In genomic region chr15:43133429-43134156, GRCh38 we compare ENCODE assay signal across 8 cellular contexts. TPM values are rescaled to one million over a fixed set of nuclear protein-coding genes. Genes with fewer than 3 reads are reported as not detected.
DNase-seq lines count a peak whose midpoint lies in the region; ATAC-seq and TF ChIP-seq lines count a peak whose summit lies in the region.

Gene TMEM62 (plus strand): TSS chr15:43133586. CDS start chr15:43133803, 217 bp downstream.

- H3K27ac ChIP-seq in HUES48 (ENCODE audit: low read depth, low read length) (peak within 1 kb of the TSS; percentile 12), RWPE1 (peak within 1 kb of the TSS; percentile 50)

- peak within 1 kb of the TSS; percentile 87 to 96 (median 92) for H3K27ac Mint-ChIP-seq in naive thymus-derived CD8-positive, alpha-beta T cell
- H3K27ac Mint-ChIP-seq in stimulated activated naive CD8-positive, alpha-beta T cell treated with anti-CD3 and anti-CD28 coated beads, Interleukin-15, amount 100 ng/mL, for 72 hours = peak within 1 kb of the TSS; percentile 93 to 97

- POLR2A ChIA-PET in RWPE1 (lab: Yijun Ruan, JAX; ENCODE audit: low non-redundant PET) = no interaction called here
- POLR2A ChIA-PET in naive thymus-derived CD8-positive, alpha-beta T cell (lab: Charles Lee) = interaction anchor here (0.6 to 2.8 kb wide), 4 partner anchors 22 to 670 kb away, joined by 3 to 13 read pairs (median 7); partner anchors contain the start of genes CCNDBP1 and UBR1

- H3K4me3 Mint-ChIP-seq in naive thymus-derived CD8-positive, alpha-beta T cell = peak within 1 kb of the TSS; percentile 87 to 98 (median 92)
- peak within 1 kb of the TSS; percentile 85 to 95 for H3K4me3 Mint-ChIP-seq in stimulated activated naive CD8-positive, alpha-beta T cell treated with anti-CD3 and anti-CD28 coated beads, Interleukin-15, amount 100 ng/mL, for 72 hours

- 0 out of 2 replicates have a peak, but pooled peaks have one; percentile 8 for TF ChIP-seq CTCF in RWPE1 (conservative IDR thresholded peaks at IDR 0.05; ENCODE audit: low read depth)

- CTCF ChIA-PET in RWPE1 (lab: Yijun Ruan, JAX) = no interaction called here

- H3K9me3 Mint-ChIP-seq in naive thymus-derived CD8-positive, alpha-beta T cell = peaks cover 0 to 7% (median 3%) of the 10 kb centered on the region in 9 donors
- H3K9me3 Mint-ChIP-seq in stimulated activated naive CD8-positive, alpha-beta T cell treated with anti-CD3 and anti-CD28 coated beads, Interleukin-15, amount 100 ng/mL, for 72 hours = peaks cover 0 to 7% of the 10 kb centered on the region in 2 donors

- H3K36me3 Mint-ChIP-seq in naive thymus-derived CD8-positive, alpha-beta T cell = peaks cover 0 to 21% (median 17%) of the 10 kb centered on the region in 3 donors

- H3K4me1 Mint-ChIP-seq in naive thymus-derived CD8-positive, alpha-beta T cell = peaks cover 9 to 27% (median 22%) of the 10 kb centered on the region in 4 donors
- H3K4me1 Mint-ChIP-seq in stimulated activated naive CD8-positive, alpha-beta T cell treated with anti-CD3 and anti-CD28 coated beads, Interleukin-15, amount 100 ng/mL, for 72 hours = peaks cover 25% of the 10 kb centered on the region

- peak; percentile 86 for DNase-seq in DMS53 treated with DMSO at 0.1 percent for 48 hours (lab: John Stamatoyannopoulos, UW; ENCODE audit: unreplicated experiment)
- DNase-seq in RWPE1 (ENCODE audit: low spot score) = peak; percentile 74
- DNase-seq in activated T-helper 9 cell treated with anti-CD3 and anti-CD28 coated beads, Interleukin-2, amount 50 U/mL, for 16 hours (ENCODE audit: low read depth) = peak; percentile 37
- peak; percentile 46 for DNase-seq in fibroblast of peridontal ligament (ENCODE audit: extremely low read depth)
- peak; percentile 27 to 76 (median 54) for DNase-seq in naive thymus-derived CD8-positive, alpha-beta T cell
- DNase-seq in stimulated activated naive CD8-positive, alpha-beta T cell treated with anti-CD3 and anti-CD28 coated beads, Interleukin-15, amount 100 ng/mL, for 72 hours = peak; percentile 60 to 74

- peaks cover 36% of the 10 kb centered on the region for H3K27me3 ChIP-seq in HUES48 (ENCODE audit: control insufficient read depth, insufficient read depth, low read length)

- H3K9me3 ChIP-seq in HUES48 (ENCODE audit: control insufficient read depth, insufficient read depth, low read length) = no peaks in the 10 kb centered on the region

- H3K36me3 ChIP-seq in HUES48 (ENCODE audit: control insufficient read depth, insufficient read depth, low read length) = peaks cover 6% of the 10 kb centered on the region; the same call in 1 of the 2 replicates

- peak; percentile 86 for ATAC-seq in GM21390 (IDR thresholded peaks at IDR 0.05; ENCODE audit: unreplicated experiment)
- ATAC-seq in naive thymus-derived CD8-positive, alpha-beta T cell = peak; percentile 83 to 87
- ATAC-seq in stimulated activated naive CD8-positive, alpha-beta T cell treated with anti-CD3 and anti-CD28 coated beads, Interleukin-15, amount 100 ng/mL, for 72 hours = peak; percentile 89

- 0 out of 2 replicates have a peak, but pooled peaks cover 3% of the 10 kb centered on the region for H3K4me1 ChIP-seq in HUES48 (ENCODE audit: control insufficient read depth, insufficient read depth, low read length)

- peaks cover 0 to 6% (median 0%) of the 10 kb centered on the region in 5 donors for H3K27me3 Mint-ChIP-seq in naive thymus-derived CD8-positive, alpha-beta T cell
- peaks cover 7% of the 10 kb centered on the region for H3K27me3 Mint-ChIP-seq in stimulated activated naive CD8-positive, alpha-beta T cell treated with anti-CD3 and anti-CD28 coated beads, Interleukin-15, amount 100 ng/mL, for 72 hours

- H3K9ac ChIP-seq in HUES48 (ENCODE audit: low read depth, low read length) = peak within 1 kb of the TSS; percentile 72

- peak within 1 kb of the TSS; percentile 79 for H3K4me3 ChIP-seq in HUES48 (ENCODE audit: low read depth, low read length)

RNA-seq across cellular contexts. Expression of gene TMEM62, which starts in this region (rescaled TPM):
- total RNA-seq in naive thymus-derived CD8-positive, alpha-beta T cell = 10 to 100 TPM; 16.7 to 17.3 TPM
- 1 to 10 TPM; 1.6 to 5.8 (median 5.4) TPM for polyA plus RNA-seq in naive thymus-derived CD8-positive, alpha-beta T cell

Comparison
In these comparisons a context has a peak if more than half of its experiments do, and no peak if none do; other contexts are left out.
1. Peak in every context shown above with its lines: DNase-seq, ATAC-seq, H3K4me3 ChIP-seq and H3K27ac ChIP-seq.